Comparison of ENCODE assay signal across 17 cellular contexts in the genomic region with DNA sequence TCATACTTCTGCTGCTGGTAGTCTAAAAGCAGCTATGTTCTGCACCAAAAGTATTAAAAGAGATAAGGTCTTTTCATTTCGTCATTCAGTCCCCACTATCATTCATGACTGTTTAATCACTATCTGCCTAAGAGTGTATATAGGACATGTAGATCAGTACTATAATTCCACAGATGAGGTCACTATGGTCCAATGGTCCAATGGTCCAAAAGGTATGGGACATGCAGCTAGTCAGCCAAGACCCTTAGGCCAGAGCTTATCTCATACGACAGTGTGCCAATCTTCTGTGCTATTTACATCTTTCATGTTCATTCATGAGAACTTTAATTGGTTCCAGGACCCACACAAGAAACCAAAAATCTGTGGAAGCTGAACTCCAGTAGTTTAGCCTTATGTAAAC.
"Had no signal": no experiment of that assay in that cellular context is flagged by ENCODE, and none has a peak within 500 bp of the region (broad histone marks: within the 10 kb centered on the region; RNA-seq: fewer than 3 reads in every experiment).

No MANE protein-coding gene starts in this region.

- H3K4me3 Mint-ChIP-seq: activated naive CD4-positive, alpha-beta T cell treated with anti-CD3 and anti-CD28 coated beads for 36 hours; central memory CD8-positive, alpha-beta T cell; neural crest cell; T-helper 2 cell treated with Interferon-gamma antibody and Interleukin-4, amounts not matched to agents 5 μg/mL and 100 μg/mL, for 36 hours had no signal

- ATAC-seq: foreskin keratinocyte, right cardiac atrium had no signal

- DNase-seq: activated CD4-positive, alpha-beta T cell treated with anti-CD3 and anti-CD28 coated beads for 4 hours; activated CD8-positive, alpha-beta memory T cell treated with anti-CD3 and anti-CD28 coated beads for 24 hours; activated naive CD4-positive, alpha-beta T cell treated with anti-CD3 and anti-CD28 coated beads for 36 hours; colonic mucosa; foreskin keratinocyte; islet precursor cell; left ventricle myocardium inferior; mammary epithelial cell; midbrain; right cardiac atrium; stimulated activated CD4-positive, alpha-beta T cell treated with anti-CD3 and anti-CD28 coated beads, Interleukin-4, amount 100 ng/mL, for 1 hour; stomach; trophoblast cell had no signal

- H3K4me1 Mint-ChIP-seq: neural crest cell had no signal

- H3K9me3 Mint-ChIP-seq: activated naive CD4-positive, alpha-beta T cell treated with anti-CD3 and anti-CD28 coated beads for 36 hours; central memory CD8-positive, alpha-beta T cell; neural crest cell; T-helper 2 cell treated with Interferon-gamma antibody and Interleukin-4, amounts not matched to agents 5 μg/mL and 100 μg/mL, for 36 hours had no signal

- H3K27ac Mint-ChIP-seq: activated naive CD4-positive, alpha-beta T cell treated with anti-CD3 and anti-CD28 coated beads for 36 hours; T-helper 2 cell treated with Interferon-gamma antibody and Interleukin-4, amounts not matched to agents 5 μg/mL and 100 μg/mL, for 36 hours had no signal

- FAIRE-seq: TTC549 had no signal

- H3K27me3 Mint-ChIP-seq: central memory CD8-positive, alpha-beta T cell had no signal
